ENCODE assay signal across 8 cellular contexts in the genomic region with DNA sequence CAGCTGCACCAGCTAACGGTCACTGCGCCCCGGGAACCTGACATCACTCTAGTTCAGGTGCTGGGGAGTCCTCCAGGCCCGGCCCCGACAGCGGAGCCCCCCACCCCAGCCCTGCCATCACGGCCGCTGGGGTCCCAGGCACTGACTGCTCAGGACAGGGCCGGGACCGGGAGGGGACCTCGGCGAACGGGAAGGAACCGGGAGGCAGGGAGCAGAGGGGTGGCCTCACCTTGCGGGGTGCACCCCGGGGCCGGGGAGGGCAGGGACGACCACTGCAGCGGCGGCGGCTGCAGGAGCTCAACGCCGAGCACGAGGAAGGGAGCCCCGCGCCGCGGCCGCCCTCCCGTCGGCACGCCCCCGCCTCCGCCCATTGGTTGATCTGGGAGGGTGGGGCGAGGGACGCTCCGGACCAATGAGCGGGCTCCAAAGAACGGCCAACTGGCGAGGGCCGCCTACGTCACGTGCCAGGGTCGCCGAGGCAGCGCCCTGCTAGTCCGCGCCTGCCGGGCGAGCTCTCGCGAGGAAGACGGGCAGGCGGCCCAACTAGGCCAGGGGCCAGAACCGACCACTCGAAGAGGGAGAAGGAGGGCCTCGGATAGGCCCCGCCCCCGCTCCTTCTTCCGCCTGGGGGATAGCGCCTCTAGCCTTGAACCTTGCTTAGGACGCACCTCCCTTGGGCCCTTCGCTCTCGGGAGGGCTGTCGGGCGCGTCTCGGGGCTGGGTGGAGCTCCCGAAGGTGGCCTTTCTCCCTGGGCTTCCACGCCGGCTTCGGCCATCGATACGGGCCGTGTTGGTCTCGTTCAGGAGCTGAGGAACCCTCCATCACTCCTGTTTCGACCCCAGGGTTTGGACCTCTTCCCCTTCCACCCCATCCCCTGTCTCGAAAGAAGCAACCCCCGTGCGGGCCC. TPM values are rescaled to one million over a fixed set of nuclear protein-coding genes. Genes with fewer than 3 reads are reported as not detected.
DNase-seq lines count a peak whose midpoint lies in the region; ATAC-seq and TF ChIP-seq lines count a peak whose summit lies in the region.

Gene ADISSP, minus strand, starts transcription at position 320 of the 908 bp plus-strand sequence. CDS start 7,653 bp downstream, outside the sequence.

- peak within 1 kb of the TSS; percentile 83 for H3K27ac ChIP-seq in lower lobe of right lung

- H3K4me3 ChIP-seq in lower lobe of right lung: peak within 1 kb of the TSS; percentile 65

- no peaks in the 10 kb centered on the region for H3K36me3 ChIP-seq in lower lobe of right lung

- intact Hi-C loops in lower lobe of right lung (cut with DNase I): no loop called here

- no peaks in the 10 kb centered on the region for H3K27me3 ChIP-seq in lower lobe of right lung (ENCODE audit: low read depth)

- ATAC-seq in GM19468 (IDR thresholded peaks at IDR 0.05; ENCODE audit: extremely low read depth, unreplicated experiment) (peak; percentile 91), lower lobe of right lung (peak; percentile 97)

- H3K9me3 ChIP-seq in lower lobe of right lung: no peaks in the 10 kb centered on the region

- peak; percentile 99 for DNase-seq in COLO829 (ENCODE audit: low spot score)
- DNase-seq in HS-5 (ENCODE audit: low read depth): peak; percentile 88
- peak; percentile 98 for DNase-seq in NK-92 treated with Interleukin-12 subunit alpha and Interleukin-12 subunit beta, amount 100 ng/mL, for 24 hours (lab: John Stamatoyannopoulos, UW)
- DNase-seq in activated CD8-positive, alpha-beta memory T cell treated with anti-CD3 and anti-CD28 coated beads for 24 hours: peak; percentile 97
- DNase-seq in effector CD4-positive, alpha-beta T cell: peak; percentile 96
- peak; percentile 100 for DNase-seq in lower lobe of right lung
- peak; percentile 92 to 98 (median 95) for DNase-seq in stimulated activated CD4-positive, alpha-beta T cell treated with anti-CD3 and anti-CD28 coated beads, TNF-alpha, amount 100 ng/mL, for 24 hours (ENCODE audit: low read depth in 3 of 3)

- TF ChIP-seq CTCF in lower lobe of right lung (IDR thresholded peaks at IDR 0.05): no peak

- peaks cover 45% of the 10 kb centered on the region for H3K4me1 ChIP-seq in lower lobe of right lung

RNA-seq across cellular contexts. Expression of gene ADISSP, which starts in this region (rescaled TPM):
- total RNA-seq in lower lobe of right lung: 33.2 TPM

Comparison
In these comparisons a context has a peak if more than half of its experiments do, and no peak if none do; other contexts are left out.
1. Peak in every context shown above with its lines: DNase-seq, ATAC-seq, H3K4me3 ChIP-seq and H3K27ac ChIP-seq.